Comparison of ENCODE assay signal across 8 cellular contexts in genomic region chr7:5773661-5774086, GRCh38. TPM values are rescaled to one million over a fixed set of nuclear protein-coding genes. Genes with fewer than 3 reads are reported as not detected.
DNase-seq lines count a peak whose midpoint lies in the region; ATAC-seq and TF ChIP-seq lines count a peak whose summit lies in the region.

No MANE protein-coding gene starts in this region.

- peaks cover 13% of the 10 kb centered on the region for H3K36me3 ChIP-seq in A673 (ENCODE audit: insufficient read depth, low read length, poor library complexity, severe bottlenecking)

- intact Hi-C loops in A673 (cut with micrococcal nuclease; ENCODE audit: unreplicated experiment), result no loop called here

- POLR2A ChIA-PET in A673 (lab: Charles Lee; ENCODE audit: low non-redundant PET), result interaction anchor here (0.5 kb wide), 1 partner anchor 113 kb away, joined by 14 read pairs; no protein-coding TSS in a partner anchor

- H3K27ac ChIP-seq in A673 (ENCODE audit: low read depth, low read length, poor library complexity, severe bottlenecking), result peak overlapping the region; percentile 52

- peak; percentile 70 for DNase-seq in A673 (ENCODE audit: low spot score)
- DNase-seq in HT1080 (ENCODE audit: low read depth), result peak; percentile 98
- DNase-seq in activated T-cell treated with anti-CD3 and anti-CD28 coated beads for 48 hours (ENCODE audit: low read depth), result peak; percentile 35
- peak; percentile 98 for DNase-seq in kidney glomerular epithelial cell (lab: John Stamatoyannopoulos, UW)
- no peak for DNase-seq in NK-92 treated with Interleukin-12 subunit alpha and Interleukin-12 subunit beta, amount 100 ng/mL, for 24 hours (lab: John Stamatoyannopoulos, UW)
- no peak for DNase-seq in iPS-NIHi7 (ENCODE audit: extremely low spot score)

- no peaks in the 10 kb centered on the region for H3K27me3 ChIP-seq in A673 (replicated peaks; ENCODE audit: insufficient read depth, low read depth, low read length, poor library complexity)

- peaks cover 15% of the 10 kb centered on the region for H3K4me1 ChIP-seq in A673 (ENCODE audit: insufficient read depth, low read length, poor library complexity, severe bottlenecking)

- no peak overlapping the region for H3K4me3 ChIP-seq in A673 (ENCODE audit: low read depth, low read length, poor library complexity, severe bottlenecking)

- no peaks in the 10 kb centered on the region for H3K9me3 ChIP-seq in A673 (ENCODE audit: low read depth, low read length, poor library complexity, severe bottlenecking)

- CTCF ChIA-PET in A673 (lab: Charles Lee), result no interaction called here

- BruUV-seq in A673 (replicated peaks; lab: Mats Ljungman, UMichigan), result no TSS peak

- TF ChIP-seq CTCF in A673 (conservative IDR thresholded peaks at IDR 0.05; ENCODE audit: low read depth, low read length), result no peak

- ATAC-seq in HG03135 (IDR thresholded peaks at IDR 0.05; ENCODE audit: unreplicated experiment) (no peak), GM21515 (IDR thresholded peaks at IDR 0.05; ENCODE audit: unreplicated experiment) (no peak)

RNA-seq across cellular contexts. Expression of gene RNF216, which starts 7.8 kb away (rescaled TPM):
- total RNA-seq in A673 (2021), result 50.6 and 51.2 TPM in 2 replicates
- total RNA-seq in HT1080 (2014; rRNA removed; shearing (Covaris generic)), result 29.6 and 30.5 TPM in 2 replicates
- 25.7 and 28.2 TPM in 2 replicates for polyA plus RNA-seq in HT1080 (2015; cell fraction: cytosol; rRNA removed)
- polyA plus RNA-seq in HT1080 (2015; cell fraction: nucleus; rRNA removed), result 62.5 and 71.3 TPM in 2 replicates

Comparison
In these comparisons a context has a peak if more than half of its experiments do, and no peak if none do; other contexts are left out.
1. DNase-seq: peak in A673 (single experiment), HT1080 (single experiment), activated T-cell treated with anti-CD3 and anti-CD28 coated beads for 48 hours (single experiment) and kidney glomerular epithelial cell (single experiment); none in NK-92 treated with Interleukin-12 subunit alpha and Interleukin-12 subunit beta, amount 100 ng/mL, for 24 hours (single experiment) and iPS-NIHi7 (single experiment).